ENCODE assay signal across 8 cellular contexts in the genomic region with DNA sequence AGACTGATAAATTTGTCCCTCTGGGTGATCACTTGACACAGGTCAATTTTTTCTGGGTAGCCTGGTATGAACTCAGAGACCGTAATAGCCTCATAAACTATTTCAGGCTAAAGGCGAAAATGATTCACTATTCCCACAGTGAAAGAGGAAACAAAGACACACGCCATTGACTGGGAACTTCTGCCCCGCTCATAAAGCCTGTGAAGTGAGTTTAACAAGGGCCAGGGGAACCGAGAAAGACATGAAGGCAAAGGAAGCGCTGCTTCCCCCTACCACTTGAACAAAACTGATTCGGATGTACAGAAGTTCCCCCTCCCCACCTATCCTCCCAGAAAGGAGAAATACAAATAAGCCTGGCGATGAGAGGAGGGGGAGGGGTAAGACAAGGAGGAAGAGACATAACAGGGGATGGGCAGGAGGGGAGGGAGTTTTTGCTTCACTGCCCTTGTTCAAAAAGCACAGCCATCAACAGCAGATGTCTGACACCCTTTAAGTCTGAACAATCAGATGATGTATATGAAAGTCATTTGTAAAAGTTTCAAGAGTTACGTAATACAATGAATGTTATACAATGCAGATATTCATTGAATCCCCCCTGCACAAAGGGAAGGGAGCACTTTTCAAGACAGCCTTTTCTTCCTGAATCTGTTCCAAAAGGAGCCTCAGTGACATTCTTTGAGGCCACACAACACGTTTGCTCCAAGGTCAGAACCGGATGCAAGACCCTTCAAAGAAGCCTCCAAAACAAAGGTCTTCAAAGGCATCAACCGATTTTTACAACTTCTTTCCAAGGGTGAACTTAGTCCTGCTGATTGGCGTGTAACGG. TPM values are rescaled to one million over a fixed set of nuclear protein-coding genes. Genes with fewer than 3 reads are reported as not detected.
DNase-seq lines count a peak whose midpoint lies in the region; ATAC-seq and TF ChIP-seq lines count a peak whose summit lies in the region.

No MANE protein-coding gene starts in this region.

- H3K4me3 ChIP-seq in mononuclear cell (ENCODE audit: low read length): peak overlapping the region; percentile 39

- peaks cover 27% of the 10 kb centered on the region for H3K4me1 ChIP-seq in mononuclear cell (ENCODE audit: insufficient read depth, low read length)

- DNase-seq in activated CD8-positive, alpha-beta T cell treated with anti-CD3 and anti-CD28 coated beads for 36 hours: peak; percentile 5
- no peak for DNase-seq in activated CD8-positive, alpha-beta T cell treated with anti-CD3 and anti-CD28 coated beads, Interleukin-2, amount 10 ng/mL, durations not matched to agents 7 days and 5 days
- DNase-seq in MV-4-11 (lab: John Stamatoyannopoulos, UW): peak; percentile 96
- DNase-seq in effector memory CD8-positive, alpha-beta T cell: no peak
- no peak for DNase-seq in ureter (ENCODE audit: low spot score)
- no peak for DNase-seq in activated CD4-positive, alpha-beta T cell treated with anti-CD3 and anti-CD28 coated beads for 1 hour

- no peaks in the 10 kb centered on the region for H3K9me3 ChIP-seq in mononuclear cell (ENCODE audit: low read depth, low read length)

- H3K36me3 Mint-ChIP-seq in activated CD8-positive, alpha-beta T cell treated with anti-CD3 and anti-CD28 coated beads for 36 hours (ENCODE audit: low read depth): no peaks in the 10 kb centered on the region
- no peaks in the 10 kb centered on the region for H3K36me3 Mint-ChIP-seq in activated CD8-positive, alpha-beta T cell treated with anti-CD3 and anti-CD28 coated beads, Interleukin-2, amount 10 ng/mL, durations not matched to agents 7 days and 5 days (ENCODE audit: low read depth)
- no peaks in the 10 kb centered on the region for H3K36me3 Mint-ChIP-seq in effector memory CD8-positive, alpha-beta T cell (ENCODE audit: insufficient read depth)

- peak; percentile 65 for ATAC-seq in activated CD8-positive, alpha-beta T cell treated with anti-CD3 and anti-CD28 coated beads for 36 hours
- no peak for ATAC-seq in activated CD8-positive, alpha-beta T cell treated with anti-CD3 and anti-CD28 coated beads, Interleukin-2, amount 10 ng/mL, durations not matched to agents 7 days and 5 days
- ATAC-seq in HG02571 (IDR thresholded peaks at IDR 0.05; ENCODE audit: unreplicated experiment): peak; percentile 59
- ATAC-seq in effector memory CD8-positive, alpha-beta T cell (replicated peaks): peak; percentile 56

- intact Hi-C loops in activated CD8-positive, alpha-beta T cell treated with anti-CD3 and anti-CD28 coated beads for 36 hours (cut with micrococcal nuclease): no loop called here

- H3K4me1 Mint-ChIP-seq in activated CD8-positive, alpha-beta T cell treated with anti-CD3 and anti-CD28 coated beads for 36 hours (ENCODE audit: low read depth): peaks cover 12% of the 10 kb centered on the region
- H3K4me1 Mint-ChIP-seq in activated CD8-positive, alpha-beta T cell treated with anti-CD3 and anti-CD28 coated beads, Interleukin-2, amount 10 ng/mL, durations not matched to agents 7 days and 5 days (ENCODE audit: low read depth): peaks cover 8% of the 10 kb centered on the region
- H3K4me1 Mint-ChIP-seq in effector memory CD8-positive, alpha-beta T cell (ENCODE audit: low read depth in 2 of 2): peaks cover 0 to 4% of the 10 kb centered on the region in 2 donors

- peaks cover 44% of the 10 kb centered on the region for H3K27me3 Mint-ChIP-seq in activated CD8-positive, alpha-beta T cell treated with anti-CD3 and anti-CD28 coated beads for 36 hours
- peaks cover 42% of the 10 kb centered on the region for H3K27me3 Mint-ChIP-seq in activated CD8-positive, alpha-beta T cell treated with anti-CD3 and anti-CD28 coated beads, Interleukin-2, amount 10 ng/mL, durations not matched to agents 7 days and 5 days (ENCODE audit: low read depth)
- peaks cover 23 to 31% of the 10 kb centered on the region in 2 donors for H3K27me3 Mint-ChIP-seq in effector memory CD8-positive, alpha-beta T cell

- H3K9me3 Mint-ChIP-seq in activated CD8-positive, alpha-beta T cell treated with anti-CD3 and anti-CD28 coated beads for 36 hours: no peaks in the 10 kb centered on the region
- no peaks in the 10 kb centered on the region for H3K9me3 Mint-ChIP-seq in activated CD8-positive, alpha-beta T cell treated with anti-CD3 and anti-CD28 coated beads, Interleukin-2, amount 10 ng/mL, durations not matched to agents 7 days and 5 days (ENCODE audit: insufficient read depth)
- H3K9me3 Mint-ChIP-seq in effector memory CD8-positive, alpha-beta T cell: no peaks in the 10 kb centered on the region

- no peak overlapping the region for H3K27ac Mint-ChIP-seq in activated CD8-positive, alpha-beta T cell treated with anti-CD3 and anti-CD28 coated beads for 36 hours
- no peak overlapping the region for H3K27ac Mint-ChIP-seq in activated CD8-positive, alpha-beta T cell treated with anti-CD3 and anti-CD28 coated beads, Interleukin-2, amount 10 ng/mL, durations not matched to agents 7 days and 5 days
- H3K27ac Mint-ChIP-seq in effector memory CD8-positive, alpha-beta T cell: no peak overlapping the region

- POLR2A ChIA-PET in activated CD8-positive, alpha-beta T cell treated with anti-CD3 and anti-CD28 coated beads for 36 hours (lab: Charles Lee): interaction anchor here (0.6 kb wide), 1 partner anchor 401 kb away, joined by 3 read pairs; no protein-coding TSS in a partner anchor
- POLR2A ChIA-PET in activated CD8-positive, alpha-beta T cell treated with anti-CD3 and anti-CD28 coated beads, Interleukin-2, amount 10 ng/mL, durations not matched to agents 7 days and 5 days (lab: Charles Lee): interaction anchor here (0.6 kb wide), 1 partner anchor 25 kb away, joined by 3 read pairs; no protein-coding TSS in a partner anchor

- no peak for TF ChIP-seq CTCF in activated CD8-positive, alpha-beta T cell treated with anti-CD3 and anti-CD28 coated beads for 36 hours (IDR thresholded peaks at IDR 0.05)

- peak overlapping the region; percentile 47 for H3K4me3 Mint-ChIP-seq in activated CD8-positive, alpha-beta T cell treated with anti-CD3 and anti-CD28 coated beads for 36 hours
- no peak overlapping the region for H3K4me3 Mint-ChIP-seq in activated CD8-positive, alpha-beta T cell treated with anti-CD3 and anti-CD28 coated beads, Interleukin-2, amount 10 ng/mL, durations not matched to agents 7 days and 5 days
- H3K4me3 Mint-ChIP-seq in effector memory CD8-positive, alpha-beta T cell: peak overlapping the region; percentile 28 to 49

- peaks cover 11% of the 10 kb centered on the region for H3K27me3 ChIP-seq in mononuclear cell (ENCODE audit: insufficient read depth, low read length)

- CTCF ChIA-PET in activated CD8-positive, alpha-beta T cell treated with anti-CD3 and anti-CD28 coated beads for 36 hours (lab: Charles Lee): no interaction called here
- CTCF ChIA-PET in activated CD8-positive, alpha-beta T cell treated with anti-CD3 and anti-CD28 coated beads, Interleukin-2, amount 10 ng/mL, durations not matched to agents 7 days and 5 days (lab: Charles Lee): no interaction called here

RNA-seq across cellular contexts. Expression of gene ABCB4, which starts 0.7 kb away (rescaled TPM):
- total RNA-seq in activated CD8-positive, alpha-beta T cell treated with anti-CD3 and anti-CD28 coated beads for 36 hours: under 1 TPM in 1 of 2 experiments, not detected in 1; 0.14 TPM
- total RNA-seq in activated CD8-positive, alpha-beta T cell treated with anti-CD3 and anti-CD28 coated beads, Interleukin-2, amount 10 ng/mL, durations not matched to agents 7 days and 5 days: not detected
- total RNA-seq in mononuclear cell (7.2 TPM), ureter (4.0 TPM)

Comparison
In these comparisons a context has a peak if more than half of its experiments do, and no peak if none do; other contexts are left out.
1. DNase-seq: peak in activated CD8-positive, alpha-beta T cell treated with anti-CD3 and anti-CD28 coated beads for 36 hours (single experiment) and MV-4-11 (single experiment); none in activated CD8-positive, alpha-beta T cell treated with anti-CD3 and anti-CD28 coated beads, Interleukin-2, amount 10 ng/mL, durations not matched to agents 7 days and 5 days (single experiment), effector memory CD8-positive, alpha-beta T cell (0 of 3), ureter (single experiment) and activated CD4-positive, alpha-beta T cell treated with anti-CD3 and anti-CD28 coated beads for 1 hour (single experiment).